ENCODE assay signal across 12 cellular contexts in genomic region chr17:57921342-57921741, GRCh38. TPM values are rescaled to one million over a fixed set of nuclear protein-coding genes. Genes with fewer than 3 reads are reported as not detected.
A peak's percentile ranks its signal among the peaks of the same experiment; 100 is the strongest.
DNase-seq lines count a peak whose midpoint lies in the region; ATAC-seq, FAIRE-seq and TF ChIP-seq lines count a peak whose summit lies in the region.
"Had no signal": no experiment of that assay in that cellular context is flagged by ENCODE, and none has a peak within 500 bp of the region (broad histone marks: within the 10 kb centered on the region; RNA-seq: fewer than 3 reads in every experiment).

No MANE protein-coding gene starts in this region.

- H3K4me1 ChIP-seq in A549 (peaks cover 64% of the 10 kb centered on the region), astrocyte (ENCODE audit: insufficient read depth, low read length) (peaks cover 18% of the 10 kb centered on the region), heart left ventricle (peaks cover 18 to 85% (median 60%) of the 10 kb centered on the region in 12 donors), trophoblast cell (ENCODE audit: control insufficient read depth in 1 of 2, insufficient read depth in 2 of 2, low read length in 2 of 2) (peaks cover 18 to 26% of the 10 kb centered on the region in 2 experiments)

- H3K4me3 ChIP-seq in A549, result no peak overlapping the region
- H3K4me3 ChIP-seq in astrocyte (ENCODE audit: insufficient read depth, low read depth, low read length), result no peak overlapping the region
- H3K4me3 ChIP-seq in heart left ventricle, result no peak overlapping the region
- no peak overlapping the region for H3K4me3 ChIP-seq in trophoblast cell (ENCODE audit: low read depth, low read length)

- H2AFZ ChIP-seq in astrocyte (ENCODE audit: low read depth, low read length) (no peak overlapping the region), trophoblast cell (ENCODE audit: insufficient read depth, low read length, poor library complexity) (no peak overlapping the region)

- H2BK12ac ChIP-seq in trophoblast cell (ENCODE audit: low read length), result no peak overlapping the region

- H3K27ac ChIP-seq in A549, result peak overlapping the region; percentile 23 to 56; a peak in 4 of 6 replicates
- no peak overlapping the region for H3K27ac ChIP-seq in astrocyte (ENCODE audit: low read depth, low read length)
- peak overlapping the region; percentile 10 to 84 (median 54) for H3K27ac ChIP-seq in heart left ventricle
- no peak overlapping the region for H3K27ac ChIP-seq in trophoblast cell (ENCODE audit: low read depth, low read length)

- POLR2A ChIA-PET in A549 (lab: Yijun Ruan, JAX), result no interaction called here

- no peak overlapping the region for H2BK120ac ChIP-seq in trophoblast cell (ENCODE audit: insufficient read depth, low read length, poor library complexity)

- TF ChIP-seq POLR2A in A549 (IDR thresholded peaks at IDR 0.05; ENCODE audit: low read length) (no peak), heart left ventricle (IDR thresholded peaks at IDR 0.05) (no peak)

- H3K18ac ChIP-seq in trophoblast cell (ENCODE audit: low read length), result no peak overlapping the region

- H3K27me3 Mint-ChIP-seq in astrocyte (ENCODE audit: low read depth, unreplicated experiment), result no peaks in the 10 kb centered on the region

- TF ChIP-seq CTCF in A549 (IDR thresholded peaks at IDR 0.05), result no peak
- TF ChIP-seq CTCF in astrocyte (IDR thresholded peaks at IDR 0.05; ENCODE audit: insufficient read depth, low read depth, low read length), result no peak
- TF ChIP-seq CTCF in heart left ventricle (IDR thresholded peaks at IDR 0.05), result no peak

- H4K20me1 ChIP-seq in astrocyte (ENCODE audit: insufficient read depth, low read length), result peaks cover 38% of the 10 kb centered on the region

- H2AK5ac ChIP-seq in trophoblast cell (ENCODE audit: low read length), result peak overlapping the region; percentile 49

- WGBS in A549 (ENCODE audit: missing lambda C conversion rate), result 53% methylated on average over 7 of the region's 7 CpGs
- WGBS in heart left ventricle, 4 donors, result 20 to 41% (median 22%) methylated on average over 7 of the region's 7 CpGs
- no CpG with 5 or more reads among the region's 7 CpGs for WGBS in trophoblast cell (ENCODE audit: extremely low coverage, insufficient coverage, insufficient read length)

- no peak overlapping the region for H3K4ac ChIP-seq in trophoblast cell (ENCODE audit: low read depth, low read length)

- no peak for TF ChIP-seq RAD21 in A549 (conservative IDR thresholded peaks at IDR 0.05 in 1 of 2, IDR thresholded peaks at IDR 0.05 in 1 of 2)

- H3K79me2 ChIP-seq in astrocyte (ENCODE audit: insufficient read depth, low read length) (peaks cover 51% of the 10 kb centered on the region), trophoblast cell (ENCODE audit: control insufficient read depth, insufficient read depth, low read length, poor library complexity) (no peaks in the 10 kb centered on the region)

- no peak overlapping the region for H4K12ac ChIP-seq in trophoblast cell (ENCODE audit: low read depth, low read length)

- no peak overlapping the region for H3K14ac ChIP-seq in trophoblast cell (ENCODE audit: low read length)

- intact Hi-C loops in heart left ventricle (cut with DNase I), result no loop called here

- H3K36me3 ChIP-seq in astrocyte (ENCODE audit: insufficient read depth, low read length), result no peaks in the 10 kb centered on the region
- peaks cover 0 to 5% (median 0%) of the 10 kb centered on the region in 9 donors for H3K36me3 ChIP-seq in heart left ventricle
- no peaks in the 10 kb centered on the region for H3K36me3 ChIP-seq in trophoblast cell (ENCODE audit: control insufficient read depth in 1 of 2, insufficient read depth in 2 of 2, low read length in 2 of 2)

- H3K79me1 ChIP-seq in trophoblast cell (ENCODE audit: low read length), result no peaks in the 10 kb centered on the region

- peaks cover 21% of the 10 kb centered on the region for H3K4me1 Mint-ChIP-seq in astrocyte (ENCODE audit: low read depth, unreplicated experiment)

- H2BK5ac ChIP-seq in trophoblast cell (ENCODE audit: low read depth, low read length, poor library complexity), result no peak overlapping the region

- DNase-seq in A549 (ENCODE audit: low read depth in 1 of 2, low spot score in 1 of 2) (no peak), astrocyte (ENCODE audit: low read depth) (peak; percentile 52), heart left ventricle (peak in 1 of 5 donors; percentile 67), trophoblast cell (no peak)
- DNase-seq in activated CD8-positive, alpha-beta memory T cell treated with anti-CD3 and anti-CD28 coated beads, Interleukin-2, amount 50 U/mL, for 48 hours, result no peak
- DNase-seq in activated CD4-positive, alpha-beta T cell treated with anti-CD3 and anti-CD28 coated beads, Interleukin-2, amount 50 U/mL, for 4 hours, result no peak
- DNase-seq: NCI-H2029 treated with DMSO at 0.1 percent for 48 hours had no signal

- peak overlapping the region; percentile 28 for H4K91ac ChIP-seq in trophoblast cell (ENCODE audit: low read depth, low read length)

- no peaks in the 10 kb centered on the region for H3K9me3 Mint-ChIP-seq in astrocyte (ENCODE audit: unreplicated experiment)
- H3K9me3 Mint-ChIP-seq: activated T-helper 1 cell treated with anti-CD3 and anti-CD28 coated beads, Interleukin-12 subunit alpha, Interleukin-12 subunit beta, Interleukin-2, Interleukin-4 antibody, amounts not matched to agents 30 ng/mL and 10 ng/mL and 1 ng/mL, durations not matched to agents 14 hours and 24 hours and 36 hours; stimulated activated naive CD8-positive, alpha-beta T cell treated with anti-CD3 and anti-CD28 coated beads, Interleukin-15, Interleukin-2, amounts not matched to agents 100 ng/mL and 50 ng/mL, for 24 hours; WTC11 had no signal

- H3K4me2 ChIP-seq in A549 (peak overlapping the region; percentile 51), astrocyte (ENCODE audit: low read length) (peak overlapping the region; percentile 34), trophoblast cell (ENCODE audit: low read length) (no peak overlapping the region)

- FAIRE-seq in A549 (lab: Jason Lieb, UNC) (no peak), astrocyte (lab: Jason Lieb, UNC) (no peak)

- no peaks in the 10 kb centered on the region for H3K27me3 ChIP-seq in astrocyte (ENCODE audit: insufficient read depth, low read length)
- H3K27me3 ChIP-seq in heart left ventricle, result no peaks in the 10 kb centered on the region
- no peaks in the 10 kb centered on the region for H3K27me3 ChIP-seq in trophoblast cell (ENCODE audit: insufficient read depth, low read length)

- H3K9me3 ChIP-seq in A549, result no peaks in the 10 kb centered on the region
- H3K9me3 ChIP-seq in astrocyte (ENCODE audit: insufficient read depth, low read depth, low read length), result no peaks in the 10 kb centered on the region
- no peaks in the 10 kb centered on the region for H3K9me3 ChIP-seq in heart left ventricle
- no peaks in the 10 kb centered on the region for H3K9me3 ChIP-seq in trophoblast cell (ENCODE audit: insufficient read depth, low read depth, low read length)

- H3K23ac ChIP-seq in trophoblast cell (ENCODE audit: low read length), result no peak overlapping the region

- ATAC-seq in A549 (no peak), heart left ventricle (peak in 2 of 4 donors; percentile 35 to 40), GM21723 (IDR thresholded peaks at IDR 0.05; ENCODE audit: unreplicated experiment) (no peak), GM18861 (IDR thresholded peaks at IDR 0.05; ENCODE audit: unreplicated experiment) (no peak)
- ATAC-seq: WTC11 had no signal

- no peak for TF ChIP-seq EP300 in A549 (IDR thresholded peaks at IDR 0.05)

- no peak overlapping the region for H3K9ac ChIP-seq in astrocyte (ENCODE audit: low read length)
- no peak overlapping the region for H3K9ac ChIP-seq in trophoblast cell (ENCODE audit: low read length)

- H3K4me3 Mint-ChIP-seq in astrocyte (ENCODE audit: unreplicated experiment), result no peak overlapping the region
- H3K4me3 Mint-ChIP-seq: activated T-helper 1 cell treated with anti-CD3 and anti-CD28 coated beads, Interleukin-12 subunit alpha, Interleukin-12 subunit beta, Interleukin-2, Interleukin-4 antibody, amounts not matched to agents 30 ng/mL and 10 ng/mL and 1 ng/mL, durations not matched to agents 14 hours and 24 hours and 36 hours; stimulated activated naive CD8-positive, alpha-beta T cell treated with anti-CD3 and anti-CD28 coated beads, Interleukin-15, Interleukin-2, amounts not matched to agents 100 ng/mL and 50 ng/mL, for 24 hours; WTC11 had no signal

- H3K27ac Mint-ChIP-seq in astrocyte (ENCODE audit: unreplicated experiment), result peak overlapping the region; percentile 3
- H3K27ac Mint-ChIP-seq: activated T-helper 1 cell treated with anti-CD3 and anti-CD28 coated beads, Interleukin-12 subunit alpha, Interleukin-12 subunit beta, Interleukin-2, Interleukin-4 antibody, amounts not matched to agents 30 ng/mL and 10 ng/mL and 1 ng/mL, durations not matched to agents 14 hours and 24 hours and 36 hours; stimulated activated naive CD8-positive, alpha-beta T cell treated with anti-CD3 and anti-CD28 coated beads, Interleukin-15, Interleukin-2, amounts not matched to agents 100 ng/mL and 50 ng/mL, for 24 hours; WTC11 had no signal

- CTCF ChIA-PET in A549 (lab: Yijun Ruan, JAX), result interaction anchor here (1.2 to 8.8 kb wide), 5 partner anchors 18 to 78 kb away, joined by 3 to 50 read pairs (median 7); no protein-coding TSS in a partner anchor

- no peak overlapping the region for H4K8ac ChIP-seq in trophoblast cell (ENCODE audit: low read depth, low read length)

- no peaks in the 10 kb centered on the region for H3K36me3 Mint-ChIP-seq in astrocyte (ENCODE audit: low read depth, unreplicated experiment)
- H3K36me3 Mint-ChIP-seq: WTC11 had no signal

TF ChIP-seq in A549, 52 proteins besides CTCF, POLR2A, EP300 and RAD21 (continues in another document):
- no peak for TF ChIP-seq HOXB13 (CRISPR knock-in tag; IDR thresholded peaks at IDR 0.05; ENCODE audit: low read depth)
- no peak for TF ChIP-seq RNF2 (IDR thresholded peaks at IDR 0.05; ENCODE audit: borderline replicate concordance, low read depth)
- TF ChIP-seq BCL3 (IDR thresholded peaks at IDR 0.05), result no peak

RNA-seq across cellular contexts. Expression of gene CUEDC1, which starts 33.9 kb away (rescaled TPM):
- polyA plus RNA-seq in A549 (2011; rRNA removed) (44.3 and 54.8 TPM in 2 replicates), A549 (2017; fragmentation: RNase III; extraction: RNeasy Plus Mini Kit Qiagen cat#74134 plus additional on column Dnase treatment) (70.7 to 103 TPM (median 90.6 TPM) in 3 replicates), heart left ventricle (10 to 100 TPM; 29.6 to 39.9 TPM)
- polyA plus RNA-seq in A549 (2012; cell fraction: cytosol; rRNA removed), result 47.9 and 48.0 TPM in 2 replicates
- 222 and 260 TPM in 2 replicates for polyA plus RNA-seq in A549 (2012; cell fraction: nucleus; rRNA removed)
- 20.1 and 41.6 TPM in 2 replicates for polyA minus RNA-seq in A549 (2011; rRNA and poly(A)+ RNA removed)
- total RNA-seq in astrocyte (37.4 and 43.7 TPM in 2 replicates), heart left ventricle (10 to 100 TPM; 37.6 to 68.5 (median 42.8) TPM)
- polyA plus RNA-seq in trophoblast cell (2013), result 12.4 and 13.0 TPM in 2 replicates
- total RNA-seq: activated T-helper 1 cell treated with anti-CD3 and anti-CD28 coated beads, Interleukin-12 subunit alpha, Interleukin-12 subunit beta, Interleukin-2, Interleukin-4 antibody, amounts not matched to agents 30 ng/mL and 10 ng/mL and 1 ng/mL, durations not matched to agents 14 hours and 24 hours and 36 hours had no signal

Comparison
In these comparisons a context has a peak if more than half of its experiments do, and no peak if none do; other contexts are left out.
1. H3K27ac ChIP-seq: peak in A549 (2 of 2) and heart left ventricle (12 of 12); none in astrocyte (single experiment) and trophoblast cell (single experiment).